Comparison of ENCODE assay signal across 29 cellular contexts in the genomic region with DNA sequence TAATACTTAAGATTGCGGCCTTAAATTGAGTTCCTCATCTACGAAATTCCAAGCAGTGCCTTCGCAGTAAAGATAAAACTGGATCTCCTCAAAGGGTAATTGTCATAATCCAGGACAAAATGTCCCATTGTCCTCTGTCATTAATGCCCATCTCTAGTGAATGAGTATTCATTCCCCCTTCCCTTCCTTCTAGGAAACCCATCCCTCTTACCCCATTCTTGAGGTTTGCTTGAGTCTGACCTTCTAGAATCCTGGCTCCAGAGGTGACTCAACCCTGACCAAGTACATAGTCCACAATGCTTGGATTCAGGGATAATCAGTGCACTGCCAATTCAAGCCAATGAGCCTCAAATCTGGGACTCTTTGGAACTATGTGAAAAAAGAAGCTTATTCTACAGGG. TPM values are rescaled to one million over a fixed set of nuclear protein-coding genes. Genes with fewer than 3 reads are reported as not detected.
"Had no signal": no experiment of that assay in that cellular context is flagged by ENCODE, and none has a peak within 500 bp of the region (broad histone marks: within the 10 kb centered on the region; RNA-seq: fewer than 3 reads in every experiment).

No MANE protein-coding gene starts in this region.

- H3K4me1 ChIP-seq: Peyer's patch had no signal

- H3K4me2 ChIP-seq: KMS-11 had no signal

- H3K9me3 ChIP-seq: Peyer's patch had no signal

- H3K27ac ChIP-seq: KMS-11, Peyer's patch, RWPE1, SK-N-MC, WERI-Rb-1 had no signal

- H3K36me3 ChIP-seq: Peyer's patch, WERI-Rb-1 had no signal

- DNase-seq: activated CD4-positive, alpha-beta T cell treated with anti-CD3 and anti-CD28 coated beads, Interleukin-2, amount 10 ng/mL, durations not matched to agents 24 days and 14 days; activated CD4-positive, alpha-beta T cell treated with anti-CD3 and anti-CD28 coated beads, Interleukin-2, amount 50 U/mL, for 4 hours; activated CD4-positive, CD25-positive, alpha-beta regulatory T cell; activated CD8-positive, alpha-beta T cell treated with anti-CD3 and anti-CD28 coated beads for 36 hours; activated gamma-delta T cell treated with Interleukin-2 at 50 U/mL for 16 hours; activated naive CD4-positive, alpha-beta T cell treated with anti-CD3 and anti-CD28 coated beads for 36 hours; activated naive CD8-positive, alpha-beta T cell treated with anti-CD3 and anti-CD28 coated beads, Interleukin-2, amount 50 U/mL, for 24 hours; activated T-cell treated with anti-CD3 and anti-CD28 coated beads, Interleukin-2, amount 50 U/mL, for 24 hours; anterior cingulate cortex; caudate nucleus; cerebellar nuclear complex; MM.1S; MV-4-11; NCI-H1092; NCI-H1436 treated with DMSO at 0.1 percent for 48 hours; NCI-H1694 treated with DMSO at 0.1 percent for 48 hours; NCI-H2029; NCI-H345; NCI-H524 treated with DMSO at 0.1 percent for 48 hours; NK-92 treated with Interleukin-12 subunit alpha and Interleukin-12 subunit beta, amount 100 ng/mL, for 24 hours; PC-3; Peyer's patch; SIG-M5; T1000; WERI-Rb-1 had no signal

- H3K27me3 ChIP-seq: Peyer's patch had no signal

- H3K9ac ChIP-seq: KMS-11 had no signal

- FAIRE-seq: bronchial epithelial cell had no signal

- H3K4me3 ChIP-seq: Peyer's patch, SK-N-MC had no signal

RNA-seq across cellular contexts. Expression of a gene that starts 47.0 kb away (rescaled TPM):
- total RNA-seq: PC-3 had no signal
